In the genomic region with DNA sequence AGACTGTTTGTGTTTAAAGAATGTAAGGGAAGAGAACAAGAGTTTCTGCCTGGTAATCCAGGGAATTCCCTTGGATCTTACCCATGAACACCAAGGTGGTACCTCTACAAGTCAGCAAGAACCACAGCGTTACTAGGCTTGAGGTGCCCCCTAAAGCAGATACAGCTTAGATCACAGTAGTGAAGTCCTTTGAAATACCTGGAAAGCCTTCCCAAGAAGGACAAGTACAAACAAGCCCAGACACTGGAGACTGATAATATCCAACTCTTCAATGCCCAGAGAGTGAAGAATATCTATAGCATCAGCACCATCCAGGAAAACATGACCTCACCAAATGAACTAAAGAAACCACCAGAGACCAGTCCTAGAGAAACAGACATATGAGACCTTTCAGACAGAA, we compare ENCODE assay signal across 26 cellular contexts. TPM values are rescaled to one million over a fixed set of nuclear protein-coding genes. Genes with fewer than 3 reads are reported as not detected.
DNase-seq lines count a peak whose midpoint lies in the region; ATAC-seq, FAIRE-seq and TF ChIP-seq lines count a peak whose summit lies in the region.
"Had no signal": no experiment of that assay in that cellular context is flagged by ENCODE, and none has a peak within 500 bp of the region (broad histone marks: within the 10 kb centered on the region; RNA-seq: fewer than 3 reads in every experiment).

No MANE protein-coding gene starts in this region.

- H3K27ac Mint-ChIP-seq in GM23338 = peak overlapping the region; percentile 66; the same call in 1 of the 2 replicates
- peak overlapping the region; percentile 29; the same call in 1 of the 2 replicates for H3K27ac Mint-ChIP-seq in HFFc6
- H3K27ac Mint-ChIP-seq in glutamatergic neuron (ENCODE audit: unreplicated experiment) = no peak overlapping the region
- H3K27ac Mint-ChIP-seq: CD4-positive, alpha-beta T cell; IgD-negative memory B cell had no signal

- H3K36me3 ChIP-seq in GM23338 (ENCODE audit: insufficient read depth) (no peaks in the 10 kb centered on the region), bronchial epithelial cell (ENCODE audit: control insufficient read depth, insufficient read depth, low read length) (no peaks in the 10 kb centered on the region), keratinocyte (ENCODE audit: control insufficient read depth in 2 of 2, extremely low read depth in 1 of 2, insufficient read depth in 2 of 2, low read length in 2 of 2) (no peaks in the 10 kb centered on the region)
- H3K36me3 ChIP-seq: HAP-1 had no signal

- dilution Hi-C loops in keratinocyte (cut with MboI; ENCODE audit: extremely low pct_ligation_motif_present, low sequenced_read_pairs) = no loop called here

- peaks cover 23% of the 10 kb centered on the region for H3K79me2 ChIP-seq in GM23338 (replicated peaks; ENCODE audit: insufficient read depth)
- H3K79me2 ChIP-seq in keratinocyte (ENCODE audit: control insufficient read depth, insufficient read depth, low read length) = peaks cover 15% of the 10 kb centered on the region

- H3K4me3 ChIP-seq in GM23338 (no peak overlapping the region), bronchial epithelial cell (ENCODE audit: low read depth, low read length) (no peak overlapping the region), keratinocyte (ENCODE audit: control insufficient read depth in 2 of 3, extremely low read depth in 1 of 3, insufficient read depth in 2 of 3, low read depth in 1 of 3, low read length in 3 of 3) (no peak overlapping the region)
- H3K4me3 ChIP-seq: A549; BLaER1 treated with 17β-estradiol and CSF1 and Interleukin-3, amounts not matched to agents 10 nM and 100 nM; GM23248; HAP-1; SJSA1 had no signal

- no peak for DNase-seq in GM23338 (ENCODE audit: low spot score)
- no peak for DNase-seq in HFFc6
- DNase-seq in bronchial epithelial cell (ENCODE audit: low read depth) = peak; percentile 71
- no peak for DNase-seq in keratinocyte (ENCODE audit: low read depth, low spot score)
- DNase-seq in glutamatergic neuron = no peak
- no peak for DNase-seq in NCI-H2107 treated with DMSO at 0.1 percent for 48 hours (lab: John Stamatoyannopoulos, UW; ENCODE audit: unreplicated experiment)
- no peak for DNase-seq in NCI-H510A (lab: John Stamatoyannopoulos, UW)
- DNase-seq: AML-193; CD4-positive, alpha-beta T cell; NCI-H1048; NCI-H1417; NCI-H1694; NCI-H2029 treated with DMSO at 0.1 percent for 48 hours; NCI-H446 treated with DMSO at 0.1 percent for 48 hours; NCI-H526 treated with DMSO at 0.1 percent for 48 hours; Right ventricle myocardium superior; RPMI8226 had no signal

- no peak for FAIRE-seq in bronchial epithelial cell (lab: Jason Lieb, UNC)
- FAIRE-seq in keratinocyte (lab: Jason Lieb, UNC) = peak; percentile 9
- FAIRE-seq: A549, D721Med, GM18507 had no signal

- H3K36me3 Mint-ChIP-seq in GM23338 (ENCODE audit: low read depth) (peaks cover 20% of the 10 kb centered on the region), HFFc6 (ENCODE audit: low read depth) (peaks cover 7% of the 10 kb centered on the region), glutamatergic neuron (ENCODE audit: unreplicated experiment) (no peaks in the 10 kb centered on the region)

- no peak for TF ChIP-seq CTCF in GM23338 (conservative IDR thresholded peaks at IDR 0.05; ENCODE audit: low read depth in 2 of 2)
- no peak for TF ChIP-seq CTCF in HFFc6 (IDR thresholded peaks at IDR 0.05)
- TF ChIP-seq CTCF in bronchial epithelial cell (IDR thresholded peaks at IDR 0.05; ENCODE audit: insufficient read depth, low read length, severe bottlenecking) = no peak
- TF ChIP-seq CTCF in keratinocyte (optimal IDR thresholded peaks at IDR 0.05 in 1 of 3, IDR thresholded peaks at IDR 0.05 in 1 of 3, conservative IDR thresholded peaks at IDR 0.05 in 1 of 3; ENCODE audit: extremely low read depth in 1 of 3, insufficient read depth in 2 of 3, low read length in 3 of 3) = no peak
- no peak for TF ChIP-seq CTCF in glutamatergic neuron (IDR thresholded peaks at IDR 0.05; ENCODE audit: partially characterized antibody, unreplicated experiment)

- H3K27ac ChIP-seq in GM23338 (ENCODE audit: low read depth) = no peak overlapping the region
- H3K27ac ChIP-seq in keratinocyte (ENCODE audit: control insufficient read depth, insufficient read depth, low read length) = peak overlapping the region; percentile 53
- H3K27ac ChIP-seq: A549; BLaER1 treated with 17β-estradiol and CSF1 and Interleukin-3, amounts not matched to agents 10 nM and 100 nM; GM23248; KMS-11; SJSA1 had no signal

- peak overlapping the region; percentile 25 for H3K9ac ChIP-seq in keratinocyte (ENCODE audit: control insufficient read depth, extremely low read depth, insufficient read depth, low read length)
- H3K9ac ChIP-seq: BLaER1 treated with 17β-estradiol and CSF1 and Interleukin-3, amounts not matched to agents 10 nM and 100 nM; GM23248; KMS-11 had no signal

- 0 out of 2 replicates have a peak, but pooled peaks cover 4% of the 10 kb centered on the region for H3K9me2 ChIP-seq in GM23338 (ENCODE audit: insufficient read depth)

- H3K4me2 ChIP-seq in GM23338 (no peak overlapping the region), keratinocyte (ENCODE audit: control insufficient read depth, extremely low read depth, insufficient read depth, low read depth, low read length) (peak overlapping the region; percentile 65)
- H3K4me2 ChIP-seq: A549; BLaER1 treated with 17β-estradiol and CSF1 and Interleukin-3, amounts not matched to agents 10 nM and 100 nM; KMS-11 had no signal

- ATAC-seq in GM23338 = no peak
- ATAC-seq: A549 had no signal

- H2AFZ ChIP-seq in GM23338 (no peak overlapping the region), keratinocyte (ENCODE audit: control insufficient read depth, low read length) (peak overlapping the region; percentile 49)
- H2AFZ ChIP-seq: GM23248 had no signal

- H3K27me3 Mint-ChIP-seq in GM23338 (ENCODE audit: insufficient read depth, low read depth, poor library complexity) (peaks cover 6% of the 10 kb centered on the region), HFFc6 (ENCODE audit: insufficient read depth) (no peaks in the 10 kb centered on the region; the same call in 1 of the 2 replicates), glutamatergic neuron (ENCODE audit: unreplicated experiment) (peaks cover 10% of the 10 kb centered on the region)
- H3K27me3 Mint-ChIP-seq: CD4-positive, alpha-beta T cell; IgD-negative memory B cell had no signal

- H3K4me1 Mint-ChIP-seq in GM23338 (no peaks in the 10 kb centered on the region), HFFc6 (ENCODE audit: low read depth) (peaks cover 21% of the 10 kb centered on the region), glutamatergic neuron (ENCODE audit: low read depth, unreplicated experiment) (peaks cover 3% of the 10 kb centered on the region)

- no peaks in the 10 kb centered on the region for H3K9me3 ChIP-seq in keratinocyte (ENCODE audit: control insufficient read depth, low read depth, low read length)
- H3K9me3 ChIP-seq: A549, HAP-1, SJSA1 had no signal

- H3K27me3 ChIP-seq in GM23338 (ENCODE audit: insufficient read depth) (no peaks in the 10 kb centered on the region), bronchial epithelial cell (ENCODE audit: control insufficient read depth, insufficient read depth, low read length) (no peaks in the 10 kb centered on the region), keratinocyte (ENCODE audit: control insufficient read depth, extremely low read depth, insufficient read depth, low read length) (no peaks in the 10 kb centered on the region)
- H3K27me3 ChIP-seq: BLaER1 treated with 17β-estradiol and CSF1 and Interleukin-3, amounts not matched to agents 10 nM and 100 nM; SJSA1 had no signal

- H4K20me1 ChIP-seq in GM23338 (replicated peaks; ENCODE audit: insufficient read depth) = no peaks in the 10 kb centered on the region
- no peaks in the 10 kb centered on the region for H4K20me1 ChIP-seq in keratinocyte (ENCODE audit: control insufficient read depth, extremely low read depth, insufficient read depth, low read length)

- H3K9me3 Mint-ChIP-seq in GM23338 (no peaks in the 10 kb centered on the region; the same call in 2 of the 3 replicates), HFFc6 (no peaks in the 10 kb centered on the region), glutamatergic neuron (ENCODE audit: unreplicated experiment) (peaks cover 5% of the 10 kb centered on the region)
- H3K9me3 Mint-ChIP-seq: CD4-positive, alpha-beta T cell; IgD-negative memory B cell had no signal

- no peaks in the 10 kb centered on the region for H3F3A ChIP-seq in GM23338 (replicated peaks; ENCODE audit: low read depth)

- no peaks in the 10 kb centered on the region for H3K9me1 ChIP-seq in keratinocyte (ENCODE audit: control insufficient read depth, extremely low read depth, insufficient read depth, low read length)

- H3K4me3 Mint-ChIP-seq in GM23338 = no peak overlapping the region
- H3K4me3 Mint-ChIP-seq in HFFc6 = no peak overlapping the region
- H3K4me3 Mint-ChIP-seq in glutamatergic neuron (ENCODE audit: unreplicated experiment) = no peak overlapping the region
- H3K4me3 Mint-ChIP-seq: CD4-positive, alpha-beta T cell had no signal

- H3K4me1 ChIP-seq in GM23338 (ENCODE audit: insufficient read depth) (0 out of 2 replicates have a peak, but pooled peaks cover 1% of the 10 kb centered on the region), keratinocyte (ENCODE audit: control insufficient read depth, extremely low read depth, insufficient read depth, low read length) (peaks cover 19% of the 10 kb centered on the region)
- H3K4me1 ChIP-seq: HAP-1 had no signal

RNA-seq across cellular contexts. Expression of gene APPBP2, which starts 3.8 kb away (rescaled TPM):
- total RNA-seq in GM23338 (2014; rRNA removed; shearing (Covaris generic)) = 14.3 and 15.0 TPM in 2 replicates
- 5.1 and 9.3 TPM in 2 replicates for polyA plus RNA-seq in GM23338 (2016; fragmentation: Nextera tagmentation; extraction: Ambion mirVana)
- total RNA-seq in HFFc6 (2021; fragmentation: NEBNext Ultra II Directional; extraction: Animal tissue kit (Norgen Biotek cat#: 25700)) = 10 to 100 TPM; 51.5 to 65.9 (median 58.8) TPM
- total RNA-seq in bronchial epithelial cell = 15.5 and 17.3 TPM in 2 replicates
- polyA plus RNA-seq in keratinocyte = 11.5 to 21.1 TPM (median 13.8 TPM) in 3 replicates
- polyA plus RNA-seq in keratinocyte (2011; ENCODE audit: low read depth) = 11.6 TPM
- polyA plus RNA-seq in keratinocyte (2011; cell fraction: cytosol; rRNA removed) = 5.9 and 14.1 TPM in 2 replicates
- 10.3 and 14.2 TPM in 2 replicates for polyA plus RNA-seq in keratinocyte (2011; cell fraction: nucleus; rRNA removed)
- 11.4 and 14.4 TPM in 2 replicates for polyA plus RNA-seq in keratinocyte (2012; ENCODE audit: low replicate concordance)
- 6.5 to 39.9 TPM (median 19.9 TPM) in 3 replicates for polyA minus RNA-seq in keratinocyte
- 11.5 TPM for polyA minus RNA-seq in keratinocyte (2011; cell fraction: cytosol; rRNA and poly(A)+ RNA removed)
- 12.8 and 30.4 TPM in 2 replicates for polyA minus RNA-seq in keratinocyte (2011; cell fraction: nucleus; rRNA and poly(A)+ RNA removed)
- total RNA-seq in glutamatergic neuron (ENCODE audit: unreplicated experiment) = 46.8 TPM
